8 cellular contexts compared by ENCODE assay signal in the genomic region with DNA sequence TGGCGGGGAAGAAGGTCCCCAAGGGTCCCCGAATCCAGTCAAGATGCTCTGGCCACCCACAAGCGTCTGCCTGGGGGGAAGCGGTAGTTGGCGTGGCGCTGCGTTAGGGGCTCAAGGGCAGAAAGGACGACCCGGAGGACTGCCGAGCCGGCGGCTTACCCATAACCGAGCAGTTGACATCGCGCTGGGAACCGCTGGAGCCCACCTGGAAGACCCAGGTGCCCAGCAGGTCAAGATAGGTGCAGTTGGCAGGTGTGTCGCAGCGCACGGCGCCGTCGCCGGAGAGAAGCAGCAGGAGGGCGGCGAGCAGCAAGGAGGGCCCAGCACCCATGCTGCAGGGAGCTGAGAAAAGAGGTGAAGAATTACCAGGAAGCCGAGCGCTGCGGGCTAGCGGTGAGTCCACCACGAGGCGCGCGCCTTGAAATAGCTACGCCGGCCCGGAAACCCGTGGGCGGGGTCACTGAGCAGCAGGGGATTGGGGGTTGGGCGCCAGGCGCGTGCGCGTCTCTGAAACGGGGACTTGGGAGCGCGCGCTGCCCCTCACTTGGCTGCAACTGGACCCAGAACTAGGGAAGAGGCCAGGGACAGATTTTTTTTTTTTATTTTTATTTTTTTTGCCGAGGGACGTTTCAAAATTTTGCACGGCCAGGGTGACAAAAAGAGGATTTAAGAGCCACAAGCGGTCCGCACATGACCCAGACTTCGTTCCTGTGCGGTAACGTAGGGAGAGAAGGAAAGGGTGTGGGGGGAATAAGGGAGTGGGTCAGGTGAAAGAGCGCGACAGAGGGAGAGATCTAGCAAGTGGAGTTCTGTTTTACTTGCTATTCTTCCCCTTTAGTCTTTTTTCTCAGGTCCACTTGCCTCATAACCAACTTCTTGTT. TPM values are rescaled to one million over a fixed set of nuclear protein-coding genes. Genes with fewer than 3 reads are reported as not detected.
A peak's percentile ranks its signal among the peaks of the same experiment; 100 is the strongest.
DNase-seq lines count a peak whose midpoint lies in the region; ATAC-seq, FAIRE-seq and TF ChIP-seq lines count a peak whose summit lies in the region.

A gene (minus strand): TSS at position 395 of the 881 bp plus-strand sequence. CDS start 64 bp downstream, at position 331.

- H3K27ac Mint-ChIP-seq in T-cell = peak within 1 kb of the TSS; percentile 98

- no peaks in the 10 kb centered on the region for H3K27me3 Mint-ChIP-seq in T-cell

- peak within 1 kb of the TSS; percentile 99 to 100 (median 100) for H3K4me3 Mint-ChIP-seq in T-cell

- H3K36me3 Mint-ChIP-seq in T-cell = peaks cover 17% of the 10 kb centered on the region

- H3K27me3 ChIP-seq in left ventricle myocardium inferior (ENCODE audit: low read depth) = no peaks in the 10 kb centered on the region

- intact Hi-C loops in left ventricle myocardium inferior (cut with micrococcal nuclease) = no loop called here

- peaks cover 54 to 72% (median 61%) of the 10 kb centered on the region in 3 donors for H3K4me1 Mint-ChIP-seq in T-cell

- POLR2A ChIA-PET in T-cell (lab: Charles Lee) = interaction anchor here (0.6 to 1.7 kb wide), 5 partner anchors 10 to 46 kb away, joined by 3 to 5 read pairs (median 4); no protein-coding TSS in a partner anchor

- CTCF ChIA-PET in T-cell (lab: Charles Lee) = interaction anchor here (0.6 to 1.8 kb wide), 7 partner anchors 9 to 1301 kb away, joined by 3 to 6 read pairs (median 5); no protein-coding TSS in a partner anchor

- no peaks in the 10 kb centered on the region for H3K9me3 ChIP-seq in left ventricle myocardium inferior (replicated peaks)

- ATAC-seq in HG02678 (IDR thresholded peaks at IDR 0.05; ENCODE audit: unreplicated experiment) = peak; percentile 91
- peak; percentile 92 to 94 (median 94) for ATAC-seq in T-cell (replicated peaks in 1 of 4)

- peak within 1 kb of the TSS; percentile 51 for H3K27ac ChIP-seq in adipose tissue (ENCODE audit: low read depth, low read length)
- H3K27ac ChIP-seq in left ventricle myocardium inferior (replicated peaks) = peak within 1 kb of the TSS; percentile 83

- FAIRE-seq in urothelium cell line (lab: Jason Lieb, UNC) = no peak

- H3K4me1 ChIP-seq in left ventricle myocardium inferior = peaks cover 25% of the 10 kb centered on the region

- peak; percentile 92 for DNase-seq in GM13976 (ENCODE audit: low spot score)
- DNase-seq in NCI-H1105 treated with DMSO at 0.1 percent for 48 hours (lab: John Stamatoyannopoulos, UW) = peak; percentile 84
- peak; percentile 81 to 93 (median 89) for DNase-seq in T-cell
- DNase-seq in left ventricle myocardium inferior = peak; percentile 94
- peak; percentile 59 for DNase-seq in pulmonary artery endothelial cell (ENCODE audit: low read depth, low spot score)
- DNase-seq in urothelium cell line (ENCODE audit: low spot score) = peak; percentile 92

- H3K9me3 Mint-ChIP-seq in T-cell = no peaks in the 10 kb centered on the region

- in situ Hi-C loops in GM13976 (cut with MboI; ENCODE audit: low sequenced_read_pairs, unreplicated experiment) = no loop called here

- TF ChIP-seq CTCF in GM13976 (IDR thresholded peaks at IDR 0.05; ENCODE audit: borderline replicate concordance, control extremely low read depth, extremely low read depth, insufficient read depth, missing control alignments) = no peak
- no peak for TF ChIP-seq CTCF in left ventricle myocardium inferior (IDR thresholded peaks at IDR 0.05; ENCODE audit: borderline replicate concordance)

- peak within 1 kb of the TSS; percentile 84 for H3K4me3 ChIP-seq in left ventricle myocardium inferior

- WGBS in adipose tissue, 3 donors = 0 to 1% (median 0%) methylated on average over 57 of the region's 57 CpGs

- H3K36me3 ChIP-seq in left ventricle myocardium inferior = peaks cover 9% of the 10 kb centered on the region

RNA-seq across cellular contexts. Expression of the gene that starts here (rescaled TPM):
- 10 to 100 TPM; 42.7 to 64.5 (median 56.1) TPM for total RNA-seq in T-cell
- 100 to 1,000 TPM in 1 of 3 donors, 10 to 100 TPM in 2; 26.1 to 146 (median 51.5) TPM for polyA plus RNA-seq in adipose tissue
- total RNA-seq in left ventricle myocardium inferior = 20.0 TPM
- total RNA-seq in pulmonary artery endothelial cell = 104 and 126 TPM in 2 replicates

Comparison
In these comparisons a context has a peak if more than half of its experiments do, and no peak if none do; other contexts are left out.
1. Peak in every context shown above with its lines: DNase-seq, ATAC-seq, H3K4me3 ChIP-seq and H3K27ac ChIP-seq.